1 cellular context compared by ENCODE assay signal in genomic region chr20:63573739-63574131, GRCh38.
TF ChIP-seq lines count a peak whose summit lies in the region.

No MANE protein-coding gene starts in this region.

TF ChIP-seq in GM12878, 131 proteins besides CTCF, POLR2A, EP300 and RAD21:
- TF ChIP-seq MLLT1 (IDR thresholded peaks at IDR 0.05): no peak
- no peak for TF ChIP-seq NFIC (IDR thresholded peaks at IDR 0.05; ENCODE audit: low read depth, low read length)
- no peak for TF ChIP-seq CEBPB (IDR thresholded peaks at IDR 0.05; ENCODE audit: borderline replicate concordance in 1 of 2, low read depth in 2 of 2, low read length in 2 of 2)
- no peak for TF ChIP-seq YBX1 (IDR thresholded peaks at IDR 0.05)
- TF ChIP-seq ZBTB33 (IDR thresholded peaks at IDR 0.05): no peak
- TF ChIP-seq SIN3A (IDR thresholded peaks at IDR 0.05; ENCODE audit: low read depth, low read length): no peak
- TF ChIP-seq ESRRA (IDR thresholded peaks at IDR 0.05; ENCODE audit: low read length): no peak
- no peak for TF ChIP-seq MEF2A (IDR thresholded peaks at IDR 0.05; ENCODE audit: insufficient read depth, low read depth, low read length)
- no peak for TF ChIP-seq CHD4 (IDR thresholded peaks at IDR 0.05)
- TF ChIP-seq PKNOX1 (IDR thresholded peaks at IDR 0.05): no peak
- no peak for TF ChIP-seq ZNF274 (IDR thresholded peaks at IDR 0.05; ENCODE audit: insufficient read depth, insufficient read length)
- no peak for TF ChIP-seq JUNB (IDR thresholded peaks at IDR 0.05)
